Comparison of ENCODE assay signal across 2 cellular contexts in genomic region chr2:47401789-47402554, GRCh38.
TF ChIP-seq lines count a peak whose summit lies in the region.

No MANE protein-coding gene starts in this region.

TF ChIP-seq in SK-N-SH, 30 proteins besides CTCF, POLR2A, EP300 and RAD21:
- TF ChIP-seq, protein P1, sequence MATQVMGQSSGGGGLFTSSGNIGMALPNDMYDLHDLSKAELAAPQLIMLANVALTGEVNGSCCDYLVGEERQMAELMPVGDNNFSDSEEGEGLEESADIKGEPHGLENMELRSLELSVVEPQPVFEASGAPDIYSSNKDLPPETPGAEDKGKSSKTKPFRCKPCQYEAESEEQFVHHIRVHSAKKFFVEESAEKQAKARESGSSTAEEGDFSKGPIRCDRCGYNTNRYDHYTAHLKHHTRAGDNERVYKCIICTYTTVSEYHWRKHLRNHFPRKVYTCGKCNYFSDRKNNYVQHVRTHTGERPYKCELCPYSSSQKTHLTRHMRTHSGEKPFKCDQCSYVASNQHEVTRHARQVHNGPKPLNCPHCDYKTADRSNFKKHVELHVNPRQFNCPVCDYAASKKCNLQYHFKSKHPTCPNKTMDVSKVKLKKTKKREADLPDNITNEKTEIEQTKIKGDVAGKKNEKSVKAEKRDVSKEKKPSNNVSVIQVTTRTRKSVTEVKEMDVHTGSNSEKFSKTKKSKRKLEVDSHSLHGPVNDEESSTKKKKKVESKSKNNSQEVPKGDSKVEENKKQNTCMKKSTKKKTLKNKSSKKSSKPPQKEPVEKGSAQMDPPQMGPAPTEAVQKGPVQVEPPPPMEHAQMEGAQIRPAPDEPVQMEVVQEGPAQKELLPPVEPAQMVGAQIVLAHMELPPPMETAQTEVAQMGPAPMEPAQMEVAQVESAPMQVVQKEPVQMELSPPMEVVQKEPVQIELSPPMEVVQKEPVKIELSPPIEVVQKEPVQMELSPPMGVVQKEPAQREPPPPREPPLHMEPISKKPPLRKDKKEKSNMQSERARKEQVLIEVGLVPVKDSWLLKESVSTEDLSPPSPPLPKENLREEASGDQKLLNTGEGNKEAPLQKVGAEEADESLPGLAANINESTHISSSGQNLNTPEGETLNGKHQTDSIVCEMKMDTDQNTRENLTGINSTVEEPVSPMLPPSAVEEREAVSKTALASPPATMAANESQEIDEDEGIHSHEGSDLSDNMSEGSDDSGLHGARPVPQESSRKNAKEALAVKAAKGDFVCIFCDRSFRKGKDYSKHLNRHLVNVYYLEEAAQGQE (IDR thresholded peaks at IDR 0.05; ENCODE audit: low read depth, low read length) = no peak
- TF ChIP-seq IRF3 (IDR thresholded peaks at IDR 0.05; ENCODE audit: low read depth, low read length) (no peak), TAF1 (IDR thresholded peaks at IDR 0.05; ENCODE audit: borderline replicate concordance, low read depth, low read length) (no peak), JUND (IDR thresholded peaks at IDR 0.05) (no peak), TEAD4 (IDR thresholded peaks at IDR 0.05; ENCODE audit: borderline replicate concordance, insufficient read depth) (no peak), RCOR1 (IDR thresholded peaks at IDR 0.05; ENCODE audit: low read length) (no peak), USF1 (IDR thresholded peaks at IDR 0.05; ENCODE audit: borderline replicate concordance, low read depth) (no peak), SIN3A (IDR thresholded peaks at IDR 0.05; ENCODE audit: borderline replicate concordance, low read depth, low read length) (no peak), RXRA (IDR thresholded peaks at IDR 0.05; ENCODE audit: borderline replicate concordance, low read depth) (no peak)
- TF ChIP-seq, protein P2, sequence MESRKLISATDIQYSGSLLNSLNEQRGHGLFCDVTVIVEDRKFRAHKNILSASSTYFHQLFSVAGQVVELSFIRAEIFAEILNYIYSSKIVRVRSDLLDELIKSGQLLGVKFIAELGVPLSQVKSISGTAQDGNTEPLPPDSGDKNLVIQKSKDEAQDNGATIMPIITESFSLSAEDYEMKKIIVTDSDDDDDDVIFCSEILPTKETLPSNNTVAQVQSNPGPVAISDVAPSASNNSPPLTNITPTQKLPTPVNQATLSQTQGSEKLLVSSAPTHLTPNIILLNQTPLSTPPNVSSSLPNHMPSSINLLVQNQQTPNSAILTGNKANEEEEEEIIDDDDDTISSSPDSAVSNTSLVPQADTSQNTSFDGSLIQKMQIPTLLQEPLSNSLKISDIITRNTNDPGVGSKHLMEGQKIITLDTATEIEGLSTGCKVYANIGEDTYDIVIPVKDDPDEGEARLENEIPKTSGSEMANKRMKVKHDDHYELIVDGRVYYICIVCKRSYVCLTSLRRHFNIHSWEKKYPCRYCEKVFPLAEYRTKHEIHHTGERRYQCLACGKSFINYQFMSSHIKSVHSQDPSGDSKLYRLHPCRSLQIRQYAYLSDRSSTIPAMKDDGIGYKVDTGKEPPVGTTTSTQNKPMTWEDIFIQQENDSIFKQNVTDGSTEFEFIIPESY (IDR thresholded peaks at IDR 0.05; ENCODE audit: borderline replicate concordance, low read depth) = no peak
- TF ChIP-seq, protein P3, sequence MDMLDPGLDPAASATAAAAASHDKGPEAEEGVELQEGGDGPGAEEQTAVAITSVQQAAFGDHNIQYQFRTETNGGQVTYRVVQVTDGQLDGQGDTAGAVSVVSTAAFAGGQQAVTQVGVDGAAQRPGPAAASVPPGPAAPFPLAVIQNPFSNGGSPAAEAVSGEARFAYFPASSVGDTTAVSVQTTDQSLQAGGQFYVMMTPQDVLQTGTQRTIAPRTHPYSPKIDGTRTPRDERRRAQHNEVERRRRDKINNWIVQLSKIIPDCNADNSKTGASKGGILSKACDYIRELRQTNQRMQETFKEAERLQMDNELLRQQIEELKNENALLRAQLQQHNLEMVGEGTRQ (IDR thresholded peaks at IDR 0.05; ENCODE audit: borderline replicate concordance, low read depth, low read length) = no peak
- TF ChIP-seq, protein P4, sequence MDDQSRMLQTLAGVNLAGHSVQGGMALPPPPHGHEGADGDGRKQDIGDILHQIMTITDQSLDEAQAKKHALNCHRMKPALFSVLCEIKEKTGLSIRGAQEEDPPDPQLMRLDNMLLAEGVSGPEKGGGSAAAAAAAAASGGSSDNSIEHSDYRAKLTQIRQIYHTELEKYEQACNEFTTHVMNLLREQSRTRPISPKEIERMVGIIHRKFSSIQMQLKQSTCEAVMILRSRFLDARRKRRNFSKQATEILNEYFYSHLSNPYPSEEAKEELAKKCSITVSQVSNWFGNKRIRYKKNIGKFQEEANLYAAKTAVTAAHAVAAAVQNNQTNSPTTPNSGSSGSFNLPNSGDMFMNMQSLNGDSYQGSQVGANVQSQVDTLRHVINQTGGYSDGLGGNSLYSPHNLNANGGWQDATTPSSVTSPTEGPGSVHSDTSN (IDR thresholded peaks at IDR 0.05) = no peak

TF ChIP-seq in SK-N-SH treated with all-trans-retinoic acid at 6 μM for 48 hours, 23 proteins besides CTCF, POLR2A, EP300 and RAD21 (continued from another document):
- TF ChIP-seq, protein P5, sequence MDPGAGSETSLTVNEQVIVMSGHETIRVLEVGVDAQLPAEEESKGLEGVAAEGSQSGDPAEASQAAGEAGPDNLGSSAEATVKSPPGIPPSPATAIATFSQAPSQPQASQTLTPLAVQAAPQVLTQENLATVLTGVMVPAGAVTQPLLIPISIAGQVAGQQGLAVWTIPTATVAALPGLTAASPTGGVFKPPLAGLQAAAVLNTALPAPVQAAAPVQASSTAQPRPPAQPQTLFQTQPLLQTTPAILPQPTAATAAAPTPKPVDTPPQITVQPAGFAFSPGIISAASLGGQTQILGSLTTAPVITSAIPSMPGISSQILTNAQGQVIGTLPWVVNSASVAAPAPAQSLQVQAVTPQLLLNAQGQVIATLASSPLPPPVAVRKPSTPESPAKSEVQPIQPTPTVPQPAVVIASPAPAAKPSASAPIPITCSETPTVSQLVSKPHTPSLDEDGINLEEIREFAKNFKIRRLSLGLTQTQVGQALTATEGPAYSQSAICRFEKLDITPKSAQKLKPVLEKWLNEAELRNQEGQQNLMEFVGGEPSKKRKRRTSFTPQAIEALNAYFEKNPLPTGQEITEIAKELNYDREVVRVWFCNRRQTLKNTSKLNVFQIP (CRISPR knock-in tag; IDR thresholded peaks at IDR 0.05; ENCODE audit: borderline replicate concordance, low read depth) = no peak
